Comparison of ENCODE assay signal across 27 cellular contexts in genomic region chr13:96860829-96861228, GRCh38.
"Had no signal": no experiment of that assay in that cellular context is flagged by ENCODE, and none has a peak within 500 bp of the region (broad histone marks: within the 10 kb centered on the region; RNA-seq: fewer than 3 reads in every experiment).

No MANE protein-coding gene starts in this region.

- H3K4me3 Mint-ChIP-seq: natural killer cell; nephron; neural progenitor cell; stimulated activated memory B cell treated with anti-CD40 and anti-IgM and Interleukin-4, amounts not matched to agents 10 μg/mL and 1 μg/mL and 100 μg/mL, for 72 hours; stimulated activated naive CD8-positive, alpha-beta T cell treated with anti-CD3 and anti-CD28 coated beads, Interleukin-15, amount 100 ng/mL, for 72 hours; type B pancreatic cell had no signal

- H3K27me3 Mint-ChIP-seq: stimulated activated memory B cell treated with anti-CD40 and anti-IgM and Interleukin-4, amounts not matched to agents 10 μg/mL and 1 μg/mL and 100 μg/mL, for 72 hours; stimulated activated naive CD8-positive, alpha-beta T cell treated with anti-CD3 and anti-CD28 coated beads, Interleukin-15, amount 100 ng/mL, for 72 hours; type B pancreatic cell had no signal

- DNase-seq: natural killer cell; occipital lobe; ovary; posterior cingulate gyrus; psoas muscle; right cardiac atrium; right lobe of liver; spleen; stimulated activated CD4-positive, alpha-beta T cell treated with anti-CD3 and anti-CD28 coated beads, Interleukin-12 subunit alpha, Interleukin-12 subunit beta, amount 100 ng/mL, for 4 hours; stimulated activated CD4-positive, alpha-beta T cell treated with anti-CD3 and anti-CD28 coated beads, Interleukin-1b, Interleukin-23, amount 100 ng/mL, for 48 hours; stimulated activated CD4-positive, alpha-beta T cell treated with anti-CD3 and anti-CD28 coated beads, Interleukin-4, amount 100 ng/mL, for 1 hour; stimulated activated CD4-positive, alpha-beta T cell treated with anti-CD3 and anti-CD28 coated beads, Interleukin-4, amount 100 ng/mL, for 4 hours; stimulated activated CD8-positive, alpha-beta memory T cell treated with anti-CD3 and anti-CD28 coated beads, Interleukin-4, amount 100 ng/mL, for 48 hours; stimulated activated naive CD4-positive, alpha-beta T cell; stimulated activated naive CD8-positive, alpha-beta T cell treated with anti-CD3 and anti-CD28 coated beads, Interleukin-15, amount 100 ng/mL, for 72 hours; stimulated activated naive CD8-positive, alpha-beta T cell treated with anti-CD3 and anti-CD28 coated beads, Interleukin-15, Interleukin-2, amounts not matched to agents 100 U/mL and 50 U/mL, for 24 hours; substantia nigra; testis; tibial artery; transverse colon; upper lobe of right lung; uterus had no signal

- H3K36me3 Mint-ChIP-seq: natural killer cell; neural progenitor cell; stimulated activated memory B cell treated with anti-CD40 and anti-IgM and Interleukin-4, amounts not matched to agents 10 μg/mL and 1 μg/mL and 100 μg/mL, for 72 hours; type B pancreatic cell had no signal

- H3K4me1 Mint-ChIP-seq: natural killer cell; neural progenitor cell; stimulated activated memory B cell treated with anti-CD40 and anti-IgM and Interleukin-4, amounts not matched to agents 10 μg/mL and 1 μg/mL and 100 μg/mL, for 72 hours; stimulated activated naive CD8-positive, alpha-beta T cell treated with anti-CD3 and anti-CD28 coated beads, Interleukin-15, amount 100 ng/mL, for 72 hours had no signal

- H3K27ac Mint-ChIP-seq: natural killer cell; neural progenitor cell; progenitor cell of endocrine pancreas; stimulated activated memory B cell treated with anti-CD40 and anti-IgM and Interleukin-4, amounts not matched to agents 10 μg/mL and 1 μg/mL and 100 μg/mL, for 72 hours; stimulated activated naive CD8-positive, alpha-beta T cell treated with anti-CD3 and anti-CD28 coated beads, Interleukin-15, amount 100 ng/mL, for 72 hours; type B pancreatic cell had no signal

- H3K9me3 Mint-ChIP-seq: neural progenitor cell; stimulated activated naive CD8-positive, alpha-beta T cell treated with anti-CD3 and anti-CD28 coated beads, Interleukin-15, amount 100 ng/mL, for 72 hours; type B pancreatic cell had no signal

- ATAC-seq: natural killer cell; psoas muscle; right cardiac atrium; right lobe of liver; stimulated activated memory B cell treated with anti-CD40 and anti-IgM and Interleukin-4, amounts not matched to agents 10 μg/mL and 1 μg/mL and 100 μg/mL, for 72 hours; stimulated activated naive CD8-positive, alpha-beta T cell treated with anti-CD3 and anti-CD28 coated beads, Interleukin-15, amount 100 ng/mL, for 72 hours; stimulated activated naive CD8-positive, alpha-beta T cell treated with anti-CD3 and anti-CD28 coated beads, Interleukin-15, Interleukin-2, amounts not matched to agents 100 U/mL and 50 U/mL, for 24 hours; upper lobe of right lung had no signal
